In the genomic region with DNA sequence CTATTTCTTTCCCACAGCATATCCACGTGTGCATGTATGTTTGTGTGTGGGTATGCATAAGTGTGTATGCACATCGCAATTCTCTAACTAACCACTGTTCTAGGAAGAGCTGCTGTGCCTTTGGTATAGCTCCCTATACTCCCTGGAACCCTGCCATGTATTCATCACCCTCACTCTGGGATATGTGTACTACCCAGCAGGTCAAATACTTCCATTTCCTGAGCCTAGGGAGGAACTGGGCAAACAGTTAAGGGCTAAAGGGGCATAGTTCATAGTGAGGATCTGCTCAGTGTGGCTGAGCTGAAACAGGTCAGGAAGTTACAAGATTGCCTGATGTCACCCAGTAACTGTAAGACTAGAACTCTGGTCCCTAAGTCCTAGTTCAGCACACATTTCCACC, we compare ENCODE assay signal across 14 cellular contexts.
DNase-seq lines count a peak whose midpoint lies in the region; ATAC-seq, FAIRE-seq and TF ChIP-seq lines count a peak whose summit lies in the region.
"Had no signal": no experiment of that assay in that cellular context is flagged by ENCODE, and none has a peak within 500 bp of the region (broad histone marks: within the 10 kb centered on the region; RNA-seq: fewer than 3 reads in every experiment).

No MANE protein-coding gene starts in this region.

- no peaks in the 10 kb centered on the region for H3K27me3 ChIP-seq in Loucy (ENCODE audit: insufficient read depth, low read length, poor library complexity, severe bottlenecking)
- no peaks in the 10 kb centered on the region for H3K27me3 ChIP-seq in GM12878 (replicated peaks in 1 of 2; ENCODE audit: control insufficient read depth in 2 of 2, insufficient read depth in 2 of 2, low read length in 1 of 2)
- no peaks in the 10 kb centered on the region for H3K27me3 ChIP-seq in small intestine (ENCODE audit: control insufficient read depth in 2 of 2, insufficient read depth in 2 of 2, low read length in 2 of 2)
- no peaks in the 10 kb centered on the region for H3K27me3 ChIP-seq in H7 (ENCODE audit: control insufficient read depth, insufficient read depth, low read length)

- no peaks in the 10 kb centered on the region for H3K9me2 ChIP-seq in Loucy (replicated peaks; ENCODE audit: low read depth, low read length)

- DNase-seq in T-helper 2 cell treated with Interferon-gamma antibody and Interleukin-4, amounts not matched to agents 5 μg/mL and 100 μg/mL, for 36 hours (ENCODE audit: low spot score), result no peak
- DNase-seq in T-helper 2 cell (no peak), GM12878 (ENCODE audit: low read depth, low spot score) (no peak), small intestine (peak; percentile 73), H7 (no peak), HuH-7.5 (ENCODE audit: low spot score) (no peak), LoVo (ENCODE audit: low spot score) (no peak)
- DNase-seq: foreskin melanocyte; occipital lobe; stimulated activated naive B cell treated with anti-CD40 and anti-IgM and Interleukin-4, amounts not matched to agents 10 μg/mL and 1 μg/mL and 100 μg/mL, for 72 hours had no signal

- TF ChIP-seq POLR2A in GM12878 (IDR thresholded peaks at IDR 0.05; ENCODE audit: low read depth, low read length), result no peak

- H3K27ac ChIP-seq in GM12878 (ENCODE audit: control insufficient read depth, insufficient read depth), result no peak overlapping the region
- peak overlapping the region in 1 of 2 donors; percentile 65 for H3K27ac ChIP-seq in small intestine (ENCODE audit: low read depth in 1 of 2, low read length in 1 of 2)
- H3K27ac ChIP-seq: cardiac muscle cell had no signal

- H3K27me3 Mint-ChIP-seq in T-helper 2 cell treated with Interferon-gamma antibody and Interleukin-4, amounts not matched to agents 5 μg/mL and 100 μg/mL, for 36 hours (ENCODE audit: low read depth), result peaks cover 15% of the 10 kb centered on the region
- H3K27me3 Mint-ChIP-seq: activated naive CD4-positive, alpha-beta T cell treated with anti-CD3 and anti-CD28 coated beads, Interleukin-2, amount 50 U/mL, for 24 hours had no signal

- SMC1A ChIA-PET in GM12878 (lab: Charles Lee; ENCODE audit: uncharacterized antibody, unreplicated experiment), result interaction anchor here (0.7 to 3.0 kb wide), 3 partner anchors 11 to 45 kb away, joined by 4 to 17 read pairs (median 10); no protein-coding TSS in a partner anchor

- H3K79me2 ChIP-seq in Loucy (ENCODE audit: insufficient read depth, low read length) (no peaks in the 10 kb centered on the region), GM12878 (ENCODE audit: control insufficient read depth, insufficient read depth, low read length) (no peaks in the 10 kb centered on the region)

- H3K4me1 ChIP-seq in Loucy (ENCODE audit: insufficient read depth, low read length, poor library complexity, severe bottlenecking) (peaks cover 52% of the 10 kb centered on the region), GM12878 (ENCODE audit: control insufficient read depth, insufficient read depth, low read length) (peaks cover 25% of the 10 kb centered on the region), small intestine (ENCODE audit: control insufficient read depth in 2 of 2, insufficient read depth in 1 of 2, low read depth in 1 of 2, low read length in 1 of 2) (peaks cover 5 to 8% of the 10 kb centered on the region in 2 donors)
- H3K4me1 ChIP-seq: HAP-1 had no signal

- H3K9ac ChIP-seq in Loucy (ENCODE audit: low read depth, low read length, poor library complexity, severe bottlenecking) (peak overlapping the region; percentile 27), GM12878 (ENCODE audit: control insufficient read depth, insufficient read depth, low read length) (no peak overlapping the region)

- WGBS in GM12878 (ENCODE audit: insufficient coverage, insufficient replicate concordance, low lambda C conversion rate, missing lambda C conversion rate), result 86% methylated on average over 2 of the region's 2 CpGs
- 45 to 73% (median 64%) methylated on average over 2 of the region's 2 CpGs for WGBS in small intestine, 3 donors

- peak overlapping the region; percentile 73 for H3K4me2 ChIP-seq in Loucy (ENCODE audit: low read depth, low read length, poor library complexity, severe bottlenecking)
- no peak overlapping the region for H3K4me2 ChIP-seq in GM12878 (ENCODE audit: control insufficient read depth, insufficient read depth)

- H3K27ac Mint-ChIP-seq in T-helper 2 cell treated with Interferon-gamma antibody and Interleukin-4, amounts not matched to agents 5 μg/mL and 100 μg/mL, for 36 hours, result peak overlapping the region; percentile 90
- H3K27ac Mint-ChIP-seq: stimulated activated naive B cell treated with anti-CD40 and anti-IgM and Interleukin-4, amounts not matched to agents 10 μg/mL and 1 μg/mL and 100 μg/mL, for 72 hours had no signal

- peaks cover 60% of the 10 kb centered on the region for H3K4me1 Mint-ChIP-seq in T-helper 2 cell treated with Interferon-gamma antibody and Interleukin-4, amounts not matched to agents 5 μg/mL and 100 μg/mL, for 36 hours (ENCODE audit: low read depth)

- H3K36me3 Mint-ChIP-seq in T-helper 2 cell treated with Interferon-gamma antibody and Interleukin-4, amounts not matched to agents 5 μg/mL and 100 μg/mL, for 36 hours (ENCODE audit: low read depth), result peaks cover 23% of the 10 kb centered on the region

- H4K20me1 ChIP-seq in Loucy (ENCODE audit: insufficient read depth, low read length, poor library complexity, severe bottlenecking) (no peaks in the 10 kb centered on the region), GM12878 (ENCODE audit: control insufficient read depth, insufficient read depth) (no peaks in the 10 kb centered on the region)

- peak; percentile 23; the same call in 1 of the 2 replicates for TF ChIP-seq CTCF in Loucy (conservative IDR thresholded peaks at IDR 0.05; ENCODE audit: low read length)
- no peak for TF ChIP-seq CTCF in GM12878 (IDR thresholded peaks at IDR 0.05 in 2 of 3, conservative IDR thresholded peaks at IDR 0.05 in 1 of 3; ENCODE audit: control insufficient read depth in 2 of 3, extremely low read depth in 1 of 3, insufficient read depth in 1 of 3, low read depth in 3 of 3, low read length in 3 of 3)

- TF ChIP-seq RAD21 in GM12878 (IDR thresholded peaks at IDR 0.05; ENCODE audit: insufficient read depth, low read depth, low read length), result no peak

- peak; percentile 20 for ATAC-seq in GM12878
- ATAC-seq: stimulated activated naive B cell treated with anti-CD40 and anti-IgM and Interleukin-4, amounts not matched to agents 10 μg/mL and 1 μg/mL and 100 μg/mL, for 72 hours had no signal

- RAD21 ChIA-PET in GM12878 (lab: Charles Lee; ENCODE audit: unreplicated experiment), result no interaction called here

- no TSS peak for BruUV-seq in GM12878 (replicated peaks; lab: Mats Ljungman, UMichigan)

- in situ Hi-C loops in GM12878 (cut with MboI), result no loop called here

- H3F3A ChIP-seq in Loucy (ENCODE audit: low read depth), result peaks cover 13% of the 10 kb centered on the region

- H3K36me3 ChIP-seq in Loucy (ENCODE audit: insufficient read depth, low read length), result no peaks in the 10 kb centered on the region
- H3K36me3 ChIP-seq in GM12878 (ENCODE audit: control insufficient read depth in 2 of 2, insufficient read depth in 2 of 2, low read length in 1 of 2), result no peaks in the 10 kb centered on the region
- no peaks in the 10 kb centered on the region for H3K36me3 ChIP-seq in small intestine (ENCODE audit: control insufficient read depth in 2 of 2, insufficient read depth in 2 of 2, low read length in 2 of 2)
- H3K36me3 ChIP-seq in H7 (replicated peaks; ENCODE audit: control insufficient read depth, insufficient read depth, low read length), result no peaks in the 10 kb centered on the region
- H3K36me3 ChIP-seq: cardiac muscle cell, HAP-1 had no signal

- H2AFZ ChIP-seq in Loucy (ENCODE audit: low read length) (peak overlapping the region; percentile 28; the same call in 1 of the 2 replicates), GM12878 (ENCODE audit: control insufficient read depth, low read depth, low read length) (no peak overlapping the region)

- H3K9me3 Mint-ChIP-seq in T-helper 2 cell treated with Interferon-gamma antibody and Interleukin-4, amounts not matched to agents 5 μg/mL and 100 μg/mL, for 36 hours, result peaks cover 30% of the 10 kb centered on the region

- TF ChIP-seq EP300 in GM12878 (IDR thresholded peaks at IDR 0.05; ENCODE audit: borderline replicate concordance in 1 of 2, control insufficient read depth in 1 of 2, low read depth in 2 of 2, low read length in 2 of 2), result no peak

- CTCF ChIA-PET in GM12878 (lab: Yijun Ruan, JAX), result interaction anchor here (0.5 to 2.0 kb wide), 4 partner anchors 10 to 289 kb away, joined by 3 to 7 read pairs (median 4); no protein-coding TSS in a partner anchor

- H3K4me3 Mint-ChIP-seq in T-helper 2 cell treated with Interferon-gamma antibody and Interleukin-4, amounts not matched to agents 5 μg/mL and 100 μg/mL, for 36 hours, result peak overlapping the region; percentile 55
- H3K4me3 Mint-ChIP-seq: activated naive CD4-positive, alpha-beta T cell treated with anti-CD3 and anti-CD28 coated beads, Interleukin-2, amount 50 U/mL, for 24 hours; stimulated activated naive B cell treated with anti-CD40 and anti-IgM and Interleukin-4, amounts not matched to agents 10 μg/mL and 1 μg/mL and 100 μg/mL, for 72 hours had no signal

- POLR2A ChIA-PET in GM12878 (lab: Charles Lee), result no interaction called here

- intact Hi-C loops in GM12878 (cut with micrococcal nuclease; ENCODE audit: unreplicated experiment), result no loop called here

- no peaks in the 10 kb centered on the region for H3K9me3 ChIP-seq in Loucy (ENCODE audit: insufficient read depth, low read depth, low read length)
- peaks cover 14% of the 10 kb centered on the region for H3K9me3 ChIP-seq in GM12878 (replicated peaks; ENCODE audit: control insufficient read depth, insufficient read depth, low read length)
- no peaks in the 10 kb centered on the region for H3K9me3 ChIP-seq in small intestine (ENCODE audit: control insufficient read depth, low read depth)

- H3K4me3 ChIP-seq in Loucy (ENCODE audit: low read length, poor library complexity, severe bottlenecking) (no peak overlapping the region), GM12878 (no peak overlapping the region), small intestine (ENCODE audit: low read depth in 1 of 2, low read length in 2 of 2) (no peak overlapping the region), H7 (ENCODE audit: insufficient read depth, low read depth, low read length) (no peak overlapping the region)
- H3K4me3 ChIP-seq: cardiac muscle cell, HAP-1 had no signal

- no peak for FAIRE-seq in GM12878 (lab: Jason Lieb, UNC)
- FAIRE-seq in small intestine (lab: Jason Lieb, UNC), result no peak

TF ChIP-seq in GM12878, 131 proteins besides CTCF, POLR2A, EP300 and RAD21 (continues in another document):
- TF ChIP-seq GABPA (IDR thresholded peaks at IDR 0.05; ENCODE audit: low read depth) (no peak), IKZF2 (IDR thresholded peaks at IDR 0.05) (no peak), EED (IDR thresholded peaks at IDR 0.05; ENCODE audit: low read depth) (no peak), HCFC1 (IDR thresholded peaks at IDR 0.05; ENCODE audit: low read length) (no peak), CBX5 (IDR thresholded peaks at IDR 0.05; ENCODE audit: low read depth) (no peak), CBFB (IDR thresholded peaks at IDR 0.05; ENCODE audit: low read depth) (no peak)
